ENCODE assay signal across 23 cellular contexts in genomic region chrX:53268173-53268572, GRCh38.
"Had no signal": no experiment of that assay in that cellular context is flagged by ENCODE, and none has a peak within 500 bp of the region (broad histone marks: within the 10 kb centered on the region; RNA-seq: fewer than 3 reads in every experiment).

No MANE protein-coding gene starts in this region.

- DNase-seq: activated CD4-positive, alpha-beta T cell treated with anti-CD3 and anti-CD28 coated beads, Interleukin-2, amount 10 ng/mL, durations not matched to agents 7 days and 5 days; activated CD8-positive, alpha-beta memory T cell treated with anti-CD3 and anti-CD28 coated beads for 24 hours; activated CD8-positive, alpha-beta memory T cell treated with anti-CD3 and anti-CD28 coated beads, Interleukin-2, amount 50 U/mL, for 48 hours; activated effector memory CD4-positive, alpha-beta T cell treated with Interleukin-2 at 50 U/mL for 16 hours; activated naive CD4-positive, alpha-beta T cell treated with anti-CD3 and anti-CD28 coated beads, Interleukin-2, amount 50 U/mL, for 16 hours; activated T-cell treated with anti-CD3 and anti-CD28 coated beads, Interleukin-2, amount 50 U/mL, for 48 hours; aorta; brain microvascular endothelial cell; cerebellar nuclear complex; cortex of kidney; effector CD4-positive, alpha-beta T cell; esophagus squamous epithelium; left colon; lower lobe of right lung; sigmoid colon; stimulated activated CD4-positive, alpha-beta T cell treated with anti-CD3 and anti-CD28 coated beads, Interleukin-4, amount 100 ng/mL, for 24 hours; T-cell; testis; upper lobe of left lung had no signal

- H3K9me3 ChIP-seq: esophagus squamous epithelium, lower lobe of right lung, sigmoid colon, testis, upper lobe of left lung had no signal

- H3K4me3 ChIP-seq: esophagus squamous epithelium, hepatocyte, lower lobe of right lung, sigmoid colon, testis, upper lobe of left lung had no signal

- ATAC-seq: activated CD4-positive, CD25-positive, alpha-beta regulatory T cell treated with anti-CD3 and anti-CD28 coated beads, Interleukin-2, amount 50 U/mL, for 24 hours; left colon; lower lobe of right lung; natural killer cell treated with Interleukin-12 subunit alpha and Interleukin-12 subunit beta and Interleukin-15 and Interleukin-18, amount 100 ng/mL, for 72 hours; stimulated activated effector memory CD8-positive, alpha-beta T cell treated with anti-CD3 and anti-CD28 coated beads, Interleukin-12 subunit alpha, Interleukin-12 subunit beta, amount 100 ng/mL, for 72 hours; T-cell had no signal

- H3K4me2 ChIP-seq: hepatocyte had no signal

- H3K27ac ChIP-seq: brain microvascular endothelial cell, hepatocyte, lower lobe of right lung, sigmoid colon, testis, upper lobe of left lung had no signal

- H3K27me3 ChIP-seq: hepatocyte, sigmoid colon, testis, upper lobe of left lung had no signal

- H3K36me3 ChIP-seq: brain microvascular endothelial cell, esophagus squamous epithelium, lower lobe of right lung, sigmoid colon, upper lobe of left lung had no signal

- H2AFZ ChIP-seq: hepatocyte had no signal

- H3K79me2 ChIP-seq: hepatocyte had no signal

- H3K4me1 ChIP-seq: sigmoid colon, testis had no signal
